10 cellular contexts compared by ENCODE assay signal in the genomic region with DNA sequence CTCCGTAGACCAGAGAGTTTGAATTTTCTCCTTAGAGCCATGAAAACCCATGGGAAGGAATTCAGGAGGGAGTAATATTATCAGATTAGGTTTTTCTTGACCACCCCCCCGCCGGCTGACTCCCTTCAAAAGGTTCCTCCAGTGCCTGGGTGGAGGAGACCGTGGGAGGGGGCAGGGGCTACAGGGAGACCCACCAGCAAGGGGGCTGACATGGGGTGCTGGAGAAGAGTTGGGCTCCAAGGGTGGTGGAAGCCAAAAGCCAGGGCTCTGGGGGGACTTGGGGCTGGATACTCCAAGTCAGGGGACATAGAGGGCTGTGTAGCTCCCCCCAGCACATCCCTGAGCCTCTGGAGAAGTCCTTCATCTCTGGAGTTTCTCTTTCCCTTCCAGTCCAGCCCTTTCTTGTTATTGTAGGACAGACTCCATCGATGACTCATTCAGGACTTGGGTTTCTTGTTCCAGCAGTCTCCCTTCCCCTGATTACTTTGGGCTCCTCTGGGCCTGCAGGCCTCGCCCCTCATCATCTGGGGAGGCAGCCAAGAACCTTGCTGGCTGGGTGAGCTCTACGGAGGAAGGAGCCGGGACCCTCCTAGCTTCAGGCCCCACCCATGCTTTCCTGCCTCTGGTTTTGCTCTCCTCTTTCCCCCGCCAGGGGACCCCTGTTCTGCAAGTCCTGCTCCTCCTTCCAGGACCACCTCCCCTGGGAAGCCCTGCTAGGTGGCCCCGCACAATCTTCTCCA. TPM values are rescaled to one million over a fixed set of nuclear protein-coding genes. Genes with fewer than 3 reads are reported as not detected.
DNase-seq lines count a peak whose midpoint lies in the region; ATAC-seq, FAIRE-seq and TF ChIP-seq lines count a peak whose summit lies in the region.
"Had no signal": no experiment of that assay in that cellular context is flagged by ENCODE, and none has a peak within 500 bp of the region (broad histone marks: within the 10 kb centered on the region; RNA-seq: fewer than 3 reads in every experiment).

No MANE protein-coding gene starts in this region.

- H3K4me1 Mint-ChIP-seq in neural crest cell = peaks cover 34% of the 10 kb centered on the region

- H3K36me3 Mint-ChIP-seq in neural crest cell (ENCODE audit: low read depth) = peaks cover 4% of the 10 kb centered on the region

- peaks cover 14% of the 10 kb centered on the region for H3K9me3 Mint-ChIP-seq in neural crest cell

- no peak for FAIRE-seq in RCC 7860 (lab: Jason Lieb, UNC)
- FAIRE-seq: D721Med had no signal

- TF ChIP-seq CTCF in AG09319 (IDR thresholded peaks at IDR 0.05; ENCODE audit: low read depth, low read length) (no peak), neural crest cell (conservative IDR thresholded peaks at IDR 0.05) (no peak)

- no peak overlapping the region for H3K27ac ChIP-seq in substantia nigra (ENCODE audit: low read depth, low read length, poor library complexity, severe bottlenecking)

- peak overlapping the region; percentile 53 for H3K27ac Mint-ChIP-seq in neural crest cell (ENCODE audit: unreplicated experiment)

- peak overlapping the region; percentile 21 for H3K4me3 Mint-ChIP-seq in neural crest cell

- H3K27me3 Mint-ChIP-seq in neural crest cell (ENCODE audit: low read depth) = peaks cover 2% of the 10 kb centered on the region

- ATAC-seq in esophagus mucosa (peak; percentile 87), GM21737 (IDR thresholded peaks at IDR 0.05; ENCODE audit: unreplicated experiment) (no peak), HG02938 (IDR thresholded peaks at IDR 0.05; ENCODE audit: unreplicated experiment) (no peak)

- DNase-seq in AG09319 (ENCODE audit: extremely low read depth, low read depth) (peak; percentile 86), RCC 7860 (ENCODE audit: low spot score) (peak; percentile 65), neural crest cell (ENCODE audit: low read depth, low spot score) (no peak), substantia nigra (lab: John Stamatoyannopoulos, UW) (no peak), NCI-H1048 (lab: John Stamatoyannopoulos, UW) (no peak)
- DNase-seq: stimulated activated CD4-positive, alpha-beta T cell treated with anti-CD3 and anti-CD28 coated beads, Interleukin-4, amount 100 ng/mL, for 24 hours had no signal

RNA-seq across cellular contexts. Expression of a gene that starts 10.5 kb away (rescaled TPM):
- 0.32 TPM for total RNA-seq in esophagus mucosa
- total RNA-seq in neural crest cell = 8.6 and 9.5 TPM in 2 replicates

RNA-seq across cellular contexts. Expression of a gene that starts 32.9 kb away (rescaled TPM):
- total RNA-seq in esophagus mucosa (not detected), neural crest cell (not detected in 2 replicates)

Comparison
In these comparisons a context has a peak if more than half of its experiments do, and no peak if none do; other contexts are left out.
1. DNase-seq: peak in AG09319 (single experiment) and RCC 7860 (single experiment); none in neural crest cell (single experiment), substantia nigra (0 of 49) and NCI-H1048 (single experiment).